Comparison of ENCODE assay signal across 18 cellular contexts in genomic region chr5:157998021-157998504, GRCh38.
A peak's percentile ranks its signal among the peaks of the same experiment; 100 is the strongest.
DNase-seq lines count a peak whose midpoint lies in the region; ATAC-seq and TF ChIP-seq lines count a peak whose summit lies in the region.
"Had no signal": no experiment of that assay in that cellular context is flagged by ENCODE, and none has a peak within 500 bp of the region (broad histone marks: within the 10 kb centered on the region; RNA-seq: fewer than 3 reads in every experiment).

No MANE protein-coding gene starts in this region.

- H3K27me3 ChIP-seq in GM23338 (ENCODE audit: insufficient read depth) (no peaks in the 10 kb centered on the region), osteoblast (ENCODE audit: insufficient read depth, low read length) (no peaks in the 10 kb centered on the region)

- no peaks in the 10 kb centered on the region; the same call in 2 of the 3 replicates for H3K9me3 Mint-ChIP-seq in GM23338
- peaks cover 3% of the 10 kb centered on the region for H3K9me3 Mint-ChIP-seq in chondrocyte (ENCODE audit: low read depth)
- no peaks in the 10 kb centered on the region for H3K9me3 Mint-ChIP-seq in activated T-helper 2 cell treated with anti-CD3 and anti-CD28 coated beads, Interferon-gamma antibody, Interleukin-2, Interleukin-4, amounts not matched to agents 10 μg/mL and 5 μg/mL and 100 μg/mL, durations not matched to agents 14 hours and 24 hours and 36 hours
- H3K9me3 Mint-ChIP-seq in endothelial cell (ENCODE audit: unreplicated experiment) = no peaks in the 10 kb centered on the region
- H3K9me3 Mint-ChIP-seq: activated B cell treated with CpG ODN at 0.5 μM for 24 hours; activated naive CD4-positive, alpha-beta T cell treated with anti-CD3 and anti-CD28 coated beads, Interleukin-2, amount 50 U/mL, for 72 hours; H9; stimulated activated naive CD8-positive, alpha-beta T cell treated with anti-CD3 and anti-CD28 coated beads, Interleukin-15, amount 100 ng/mL, for 72 hours had no signal

- no peak overlapping the region for H3K4me3 ChIP-seq in GM23338
- no peak overlapping the region for H3K4me3 ChIP-seq in osteoblast (ENCODE audit: insufficient read depth, low read length)

- no peaks in the 10 kb centered on the region for H3K9me3 ChIP-seq in osteoblast (ENCODE audit: low read depth, low read length)

- ATAC-seq in GM23338 = no peak
- no peak for ATAC-seq in GM18907 (IDR thresholded peaks at IDR 0.05; ENCODE audit: unreplicated experiment)
- ATAC-seq: sciatic nerve; stimulated activated naive CD8-positive, alpha-beta T cell treated with anti-CD3 and anti-CD28 coated beads, Interleukin-15, amount 100 ng/mL, for 72 hours had no signal

- H3K4me1 ChIP-seq in GM23338 (ENCODE audit: insufficient read depth) (no peaks in the 10 kb centered on the region), osteoblast (ENCODE audit: insufficient read depth, low read length) (peaks cover 3% of the 10 kb centered on the region)

- no peak overlapping the region for H3K27ac ChIP-seq in GM23338 (ENCODE audit: low read depth)
- no peak overlapping the region for H3K27ac ChIP-seq in osteoblast (ENCODE audit: low read depth, low read length)

- TF ChIP-seq CTCF in GM23338 (conservative IDR thresholded peaks at IDR 0.05; ENCODE audit: low read depth in 2 of 2) = no peak
- TF ChIP-seq CTCF in chondrocyte (IDR thresholded peaks at IDR 0.05) = no peak
- no peak for TF ChIP-seq CTCF in osteoblast (IDR thresholded peaks at IDR 0.05; ENCODE audit: extremely low read depth, low read depth, low read length)
- TF ChIP-seq CTCF in endothelial cell (IDR thresholded peaks at IDR 0.05; ENCODE audit: unreplicated experiment) = no peak

- H4K20me1 ChIP-seq in GM23338 (replicated peaks; ENCODE audit: insufficient read depth) (no peaks in the 10 kb centered on the region), osteoblast (ENCODE audit: insufficient read depth, low read length) (no peaks in the 10 kb centered on the region)

- H2AFZ ChIP-seq in GM23338 (peak overlapping the region; percentile 80), osteoblast (ENCODE audit: low read length) (peak overlapping the region; percentile 34)

- H3K4me2 ChIP-seq in GM23338 (no peak overlapping the region), osteoblast (ENCODE audit: insufficient read depth, low read length) (no peak overlapping the region)

- H3K36me3 Mint-ChIP-seq in GM23338 (ENCODE audit: low read depth) (no peaks in the 10 kb centered on the region), chondrocyte (ENCODE audit: low read depth) (no peaks in the 10 kb centered on the region), endothelial cell (ENCODE audit: low read depth, unreplicated experiment) (no peaks in the 10 kb centered on the region)
- H3K36me3 Mint-ChIP-seq in activated T-helper 2 cell treated with anti-CD3 and anti-CD28 coated beads, Interferon-gamma antibody, Interleukin-2, Interleukin-4, amounts not matched to agents 10 μg/mL and 5 μg/mL and 100 μg/mL, durations not matched to agents 14 hours and 24 hours and 36 hours (ENCODE audit: low read depth) = no peaks in the 10 kb centered on the region
- H3K36me3 Mint-ChIP-seq: activated naive CD4-positive, alpha-beta T cell treated with anti-CD3 and anti-CD28 coated beads, Interleukin-2, amount 50 U/mL, for 72 hours; CD4-positive, alpha-beta memory T cell had no signal

- H3K27me3 Mint-ChIP-seq in GM23338 (ENCODE audit: insufficient read depth, low read depth, poor library complexity) (no peaks in the 10 kb centered on the region), chondrocyte (ENCODE audit: low read depth) (no peaks in the 10 kb centered on the region), endothelial cell (ENCODE audit: unreplicated experiment) (no peaks in the 10 kb centered on the region)
- peaks cover 34% of the 10 kb centered on the region for H3K27me3 Mint-ChIP-seq in activated T-helper 2 cell treated with anti-CD3 and anti-CD28 coated beads, Interferon-gamma antibody, Interleukin-2, Interleukin-4, amounts not matched to agents 10 μg/mL and 5 μg/mL and 100 μg/mL, durations not matched to agents 14 hours and 24 hours and 36 hours (ENCODE audit: low read depth)
- H3K27me3 Mint-ChIP-seq: activated B cell treated with CpG ODN at 0.5 μM for 24 hours had no signal

- no peak overlapping the region for H3K27ac Mint-ChIP-seq in GM23338
- peak overlapping the region; percentile 37 for H3K27ac Mint-ChIP-seq in chondrocyte (ENCODE audit: unreplicated experiment)
- no peak overlapping the region for H3K27ac Mint-ChIP-seq in activated T-helper 2 cell treated with anti-CD3 and anti-CD28 coated beads, Interferon-gamma antibody, Interleukin-2, Interleukin-4, amounts not matched to agents 10 μg/mL and 5 μg/mL and 100 μg/mL, durations not matched to agents 14 hours and 24 hours and 36 hours
- no peak overlapping the region for H3K27ac Mint-ChIP-seq in endothelial cell (ENCODE audit: unreplicated experiment)
- H3K27ac Mint-ChIP-seq: activated B cell treated with CpG ODN at 0.5 μM for 24 hours; activated naive CD4-positive, alpha-beta T cell treated with anti-CD3 and anti-CD28 coated beads, Interleukin-2, amount 50 U/mL, for 72 hours; CD4-positive, alpha-beta memory T cell; H9; stimulated activated naive CD8-positive, alpha-beta T cell treated with anti-CD3 and anti-CD28 coated beads, Interleukin-15, amount 100 ng/mL, for 72 hours had no signal

- H3K79me2 ChIP-seq in GM23338 (replicated peaks; ENCODE audit: insufficient read depth) = no peaks in the 10 kb centered on the region
- H3K79me2 ChIP-seq in osteoblast (ENCODE audit: insufficient read depth, low read length) = no peaks in the 10 kb centered on the region

- intact Hi-C loops in activated T-helper 2 cell treated with anti-CD3 and anti-CD28 coated beads, Interferon-gamma antibody, Interleukin-2, Interleukin-4, amounts not matched to agents 10 μg/mL and 5 μg/mL and 100 μg/mL, durations not matched to agents 14 hours and 24 hours and 36 hours (cut with micrococcal nuclease) = no loop called here

- H3K4me1 Mint-ChIP-seq in GM23338 (peaks cover 7% of the 10 kb centered on the region; the same call in 2 of the 3 replicates), chondrocyte (ENCODE audit: low read depth) (peaks cover 14% of the 10 kb centered on the region), endothelial cell (ENCODE audit: unreplicated experiment) (no peaks in the 10 kb centered on the region)
- H3K4me1 Mint-ChIP-seq in activated T-helper 2 cell treated with anti-CD3 and anti-CD28 coated beads, Interferon-gamma antibody, Interleukin-2, Interleukin-4, amounts not matched to agents 10 μg/mL and 5 μg/mL and 100 μg/mL, durations not matched to agents 14 hours and 24 hours and 36 hours (ENCODE audit: low read depth) = peaks cover 14% of the 10 kb centered on the region
- H3K4me1 Mint-ChIP-seq: activated B cell treated with CpG ODN at 0.5 μM for 24 hours had no signal

- H3K4me3 Mint-ChIP-seq in GM23338 (no peak overlapping the region), chondrocyte (ENCODE audit: unreplicated experiment) (no peak overlapping the region), endothelial cell (ENCODE audit: unreplicated experiment) (no peak overlapping the region)
- H3K4me3 Mint-ChIP-seq in activated T-helper 2 cell treated with anti-CD3 and anti-CD28 coated beads, Interferon-gamma antibody, Interleukin-2, Interleukin-4, amounts not matched to agents 10 μg/mL and 5 μg/mL and 100 μg/mL, durations not matched to agents 14 hours and 24 hours and 36 hours (ENCODE audit: low read depth) = no peak overlapping the region
- H3K4me3 Mint-ChIP-seq: activated B cell treated with CpG ODN at 0.5 μM for 24 hours; CD4-positive, alpha-beta memory T cell; H9; stimulated activated naive CD8-positive, alpha-beta T cell treated with anti-CD3 and anti-CD28 coated beads, Interleukin-15, amount 100 ng/mL, for 72 hours had no signal

- no peaks in the 10 kb centered on the region for H3F3A ChIP-seq in GM23338 (replicated peaks; ENCODE audit: low read depth)

- no peaks in the 10 kb centered on the region for H3K9me2 ChIP-seq in GM23338 (ENCODE audit: insufficient read depth)

- DNase-seq in GM23338 (ENCODE audit: low spot score) (no peak), NOMO-1 treated with DMSO at 0.1 percent for 48 hours (lab: John Stamatoyannopoulos, UW; ENCODE audit: unreplicated experiment) (peak; percentile 83), chondrocyte (ENCODE audit: low spot score) (no peak), osteoblast (ENCODE audit: insufficient read length, low spot score, missing footprints) (peak; percentile 38), ureter (ENCODE audit: low spot score) (no peak), endothelial cell (ENCODE audit: low spot score) (no peak)
- no peak for DNase-seq in activated T-helper 2 cell treated with anti-CD3 and anti-CD28 coated beads, Interferon-gamma antibody, Interleukin-2, Interleukin-4, amounts not matched to agents 10 μg/mL and 5 μg/mL and 100 μg/mL, durations not matched to agents 14 hours and 24 hours and 36 hours (ENCODE audit: low spot score)
- DNase-seq: activated B cell treated with CpG ODN at 0.5 μM for 24 hours; CD4-positive, alpha-beta memory T cell; cerebellar nuclear complex; erythroblast; H9; NCI-H2171; stimulated activated naive CD8-positive, alpha-beta T cell treated with anti-CD3 and anti-CD28 coated beads, Interleukin-15, amount 100 ng/mL, for 72 hours; SW 1271 had no signal

- H3K36me3 ChIP-seq in GM23338 (ENCODE audit: insufficient read depth) (no peaks in the 10 kb centered on the region), osteoblast (ENCODE audit: insufficient read depth, low read length) (no peaks in the 10 kb centered on the region)

TF ChIP-seq in GM23338, 12 proteins besides CTCF, POLR2A, EP300 and RAD21 (continues in another document):
- TF ChIP-seq ETS1 (IDR thresholded peaks at IDR 0.05) (no peak), STAT1 (IDR thresholded peaks at IDR 0.05; ENCODE audit: unreplicated experiment) (no peak), EZH2phosphoT487 (IDR thresholded peaks at IDR 0.05; ENCODE audit: unreplicated experiment) (no peak), ZNF114 (CRISPR knock-in tag; IDR thresholded peaks at IDR 0.05) (no peak), POLR2AphosphoS5 (IDR thresholded peaks at IDR 0.05; ENCODE audit: low read depth) (no peak)

Comparison
In these comparisons a context has a peak if more than half of its experiments do, and no peak if none do; other contexts are left out.
1. DNase-seq: peak in NOMO-1 treated with DMSO at 0.1 percent for 48 hours (single experiment) and osteoblast (single experiment); none in GM23338 (single experiment), chondrocyte (single experiment), activated T-helper 2 cell treated with anti-CD3 and anti-CD28 coated beads, Interferon-gamma antibody, Interleukin-2, Interleukin-4, amounts not matched to agents 10 μg/mL and 5 μg/mL and 100 μg/mL, durations not matched to agents 14 hours and 24 hours and 36 hours (single experiment), ureter (single experiment) and endothelial cell (single experiment).